Comparison of ENCODE assay signal across 6 cellular contexts in genomic region chr9:28394774-28395173, GRCh38.
"Had no signal": no experiment of that assay in that cellular context is flagged by ENCODE, and none has a peak within 500 bp of the region (broad histone marks: within the 10 kb centered on the region; RNA-seq: fewer than 3 reads in every experiment).

No MANE protein-coding gene starts in this region.

- H3K27ac ChIP-seq: GM23248 had no signal

- H3K27ac Mint-ChIP-seq: H9 had no signal

- H3K9ac ChIP-seq: GM23248 had no signal

- DNase-seq: GM23248, GOT3, H9, HCEC 1CT, IMR-90 had no signal

- H3K4me3 Mint-ChIP-seq: H9 had no signal

- H2AFZ ChIP-seq: GM23248 had no signal

- H3K4me3 ChIP-seq: GM23248, K562 had no signal
